ENCODE assay signal across 9 cellular contexts in the genomic region with DNA sequence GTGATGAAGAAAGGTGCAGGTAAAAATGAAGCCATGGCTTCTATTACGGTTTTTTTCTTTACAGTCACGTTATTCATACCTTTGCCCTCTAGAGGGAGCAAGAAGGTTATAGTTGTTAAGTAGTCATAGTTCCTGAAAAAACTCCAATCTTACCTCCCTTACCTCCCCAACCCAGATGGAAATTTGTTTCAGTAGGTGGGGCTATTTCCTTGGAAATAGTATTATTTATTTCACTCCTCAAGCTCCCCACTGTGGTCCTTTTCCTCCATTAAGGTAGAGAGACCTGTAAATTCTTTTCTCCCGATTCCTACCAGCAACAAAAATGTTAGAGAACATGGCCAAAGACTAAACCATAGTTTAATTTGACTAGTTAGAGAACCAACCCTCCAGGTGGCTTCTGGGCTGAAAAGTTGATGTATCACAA. TPM values are rescaled to one million over a fixed set of nuclear protein-coding genes. Genes with fewer than 3 reads are reported as not detected.
DNase-seq lines count a peak whose midpoint lies in the region; ATAC-seq and TF ChIP-seq lines count a peak whose summit lies in the region.
"Had no signal": no experiment of that assay in that cellular context is flagged by ENCODE, and none has a peak within 500 bp of the region (broad histone marks: within the 10 kb centered on the region; RNA-seq: fewer than 3 reads in every experiment).

No MANE protein-coding gene starts in this region.

- H3K9me3 ChIP-seq in tibial nerve = no peaks in the 10 kb centered on the region
- H3K9me3 ChIP-seq: SJSA1 had no signal

- TF ChIP-seq EP300 in tibial nerve (IDR thresholded peaks at IDR 0.05) = no peak

- no peaks in the 10 kb centered on the region for H3K9me3 Mint-ChIP-seq in stimulated activated naive CD8-positive, alpha-beta T cell treated with anti-CD3 and anti-CD28 coated beads, Interleukin-15, amount 100 ng/mL, for 72 hours

- H3K27ac Mint-ChIP-seq in stimulated activated naive CD8-positive, alpha-beta T cell treated with anti-CD3 and anti-CD28 coated beads, Interleukin-15, amount 100 ng/mL, for 72 hours = no peak overlapping the region

- 19 to 22% methylated on average over 3 of the region's 3 CpGs for WGBS in tibial nerve, 2 donors

- no peak overlapping the region for H3K4me3 Mint-ChIP-seq in stimulated activated naive CD8-positive, alpha-beta T cell treated with anti-CD3 and anti-CD28 coated beads, Interleukin-15, amount 100 ng/mL, for 72 hours

- no peaks in the 10 kb centered on the region for H3K27me3 ChIP-seq in kidney epithelial cell (ENCODE audit: control insufficient read depth, insufficient read depth, low read length)
- no peaks in the 10 kb centered on the region for H3K27me3 ChIP-seq in tibial nerve
- H3K27me3 ChIP-seq: SJSA1 had no signal

- H3K27me3 Mint-ChIP-seq in stimulated activated naive CD8-positive, alpha-beta T cell treated with anti-CD3 and anti-CD28 coated beads, Interleukin-15, amount 100 ng/mL, for 72 hours = no peaks in the 10 kb centered on the region

- TF ChIP-seq CTCF in cardiac fibroblast (IDR thresholded peaks at IDR 0.05; ENCODE audit: low read depth, low read length) = peak; percentile 51
- peak; percentile 65 for TF ChIP-seq CTCF in kidney epithelial cell (IDR thresholded peaks at IDR 0.05; ENCODE audit: insufficient read depth, low read length, poor library complexity, severe bottlenecking)
- TF ChIP-seq CTCF in tibial nerve (IDR thresholded peaks at IDR 0.05) = peak; percentile 59 to 92 (median 67)

- no peak overlapping the region for H3K4me3 ChIP-seq in cardiac fibroblast (replicated peaks in 1 of 2; ENCODE audit: low read depth in 2 of 2, low read length in 2 of 2)
- no peak overlapping the region for H3K4me3 ChIP-seq in kidney epithelial cell (ENCODE audit: low read depth, low read length)
- no peak overlapping the region for H3K4me3 ChIP-seq in tibial nerve
- H3K4me3 ChIP-seq: SJSA1 had no signal

- H3K36me3 ChIP-seq in kidney epithelial cell (ENCODE audit: control insufficient read depth, insufficient read depth, low read length) = no peaks in the 10 kb centered on the region
- peaks cover 0 to 6% (median 0%) of the 10 kb centered on the region in 3 donors for H3K36me3 ChIP-seq in tibial nerve
- H3K36me3 ChIP-seq: SJSA1 had no signal

- no peak for TF ChIP-seq POLR2A in tibial nerve (IDR thresholded peaks at IDR 0.05)

- DNase-seq in DMS114 treated with DMSO at 0.1 percent for 48 hours (lab: John Stamatoyannopoulos, UW; ENCODE audit: unreplicated experiment) (peak; percentile 63), HuH-7 (ENCODE audit: low spot score) (peak; percentile 40), NCI-H774 (lab: John Stamatoyannopoulos, UW) (peak; percentile 59), cardiac fibroblast (ENCODE audit: low read depth in 2 of 2) (peak; percentile 94 to 97), kidney epithelial cell (ENCODE audit: low read depth) (peak; percentile 65), tibial nerve (ENCODE audit: low spot score in 2 of 2) (peak in 1 of 2 donors; percentile 24)
- DNase-seq in stimulated activated naive CD8-positive, alpha-beta T cell treated with anti-CD3 and anti-CD28 coated beads, Interleukin-15, amount 100 ng/mL, for 72 hours = no peak

- no peaks in the 10 kb centered on the region for H3K4me1 Mint-ChIP-seq in stimulated activated naive CD8-positive, alpha-beta T cell treated with anti-CD3 and anti-CD28 coated beads, Interleukin-15, amount 100 ng/mL, for 72 hours

- ATAC-seq in stimulated activated naive CD8-positive, alpha-beta T cell treated with anti-CD3 and anti-CD28 coated beads, Interleukin-15, amount 100 ng/mL, for 72 hours = no peak
- no peak for ATAC-seq in HG02571 (IDR thresholded peaks at IDR 0.05; ENCODE audit: unreplicated experiment)

- no peak overlapping the region for H3K27ac ChIP-seq in tibial nerve
- H3K27ac ChIP-seq: SJSA1 had no signal

- peaks cover 0 to 12% (median 0%) of the 10 kb centered on the region in 4 donors for H3K4me1 ChIP-seq in tibial nerve

RNA-seq across cellular contexts. Expression of gene TMX1, which starts 43.4 kb away (rescaled TPM):
- total RNA-seq in kidney epithelial cell (34.3 and 43.2 TPM in 2 replicates), tibial nerve (10 to 100 TPM; 19.4 to 25.1 (median 20.9) TPM)

Comparison
In these comparisons a context has a peak if more than half of its experiments do, and no peak if none do; other contexts are left out.
1. DNase-seq: peak in DMS114 treated with DMSO at 0.1 percent for 48 hours (single experiment), HuH-7 (single experiment), NCI-H774 (single experiment), cardiac fibroblast (2 of 2) and kidney epithelial cell (single experiment); none in stimulated activated naive CD8-positive, alpha-beta T cell treated with anti-CD3 and anti-CD28 coated beads, Interleukin-15, amount 100 ng/mL, for 72 hours (0 of 2).
2. Peak in every context shown above with its lines, with median percentiles within 50 percentile points of each other: CTCF ChIP-seq.